8 cellular contexts compared by ENCODE assay signal in the genomic region with DNA sequence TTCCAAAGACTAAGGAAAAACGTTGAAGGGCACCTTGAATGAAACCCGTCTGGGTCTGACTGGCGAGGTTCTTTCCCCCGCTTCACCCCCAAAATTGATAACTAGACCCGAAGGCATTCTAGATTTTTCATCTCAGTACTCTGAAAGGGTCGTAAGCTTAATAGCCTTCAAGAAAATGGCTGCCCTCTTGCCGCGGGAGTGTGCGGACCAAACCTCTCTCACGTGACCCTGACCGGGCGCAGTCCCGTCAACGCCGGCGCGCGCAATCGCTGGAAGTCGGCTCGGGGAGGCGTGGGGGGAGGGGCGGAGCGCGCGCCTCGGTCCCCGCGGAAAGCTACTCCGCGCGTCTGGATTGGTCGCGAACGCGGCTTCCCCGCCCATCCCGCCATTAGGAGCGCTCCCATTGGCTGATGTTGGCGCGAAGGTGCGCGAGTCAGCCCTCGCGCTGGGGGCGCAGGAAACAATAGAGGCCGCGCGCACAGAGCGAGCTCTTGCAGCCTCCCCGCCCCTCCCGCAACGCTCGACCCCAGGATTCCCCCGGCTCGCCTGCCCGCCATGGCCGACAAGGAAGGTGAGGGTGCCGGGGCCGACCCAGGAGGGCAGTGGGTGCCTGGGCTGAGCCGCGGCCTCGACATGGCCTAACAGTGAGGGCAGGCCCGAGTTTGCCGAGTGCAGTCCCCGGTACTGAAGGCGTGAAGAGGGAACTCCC. TPM values are rescaled to one million over a fixed set of nuclear protein-coding genes. Genes with fewer than 3 reads are reported as not detected.
DNase-seq lines count a peak whose midpoint lies in the region; TF ChIP-seq lines count a peak whose summit lies in the region.

A gene (plus strand): TSS at position 457 of the 709 bp plus-strand sequence. CDS start 99 bp downstream, at position 556.

- H3K79me2 ChIP-seq in MM.1S (ENCODE audit: low read length): peaks cover 90% of the 10 kb centered on the region

- in situ Hi-C loops in HAP-1 (cut with MboI; ENCODE audit: low sequenced_read_pairs): no loop called here

- H3K9me3 Mint-ChIP-seq in neural crest cell: no peaks in the 10 kb centered on the region

- 0 out of 2 replicates have a peak, but pooled peaks cover 4% of the 10 kb centered on the region for H4K20me1 ChIP-seq in MM.1S (ENCODE audit: insufficient read depth, low read length)

- H3K4me3 ChIP-seq in HAP-1: peak within 1 kb of the TSS; percentile 85
- H3K4me3 ChIP-seq in MM.1S (ENCODE audit: low read length): peak within 1 kb of the TSS; percentile 86
- peak within 1 kb of the TSS; percentile 92 for H3K4me3 ChIP-seq in fibroblast of villous mesenchyme (ENCODE audit: low read depth, low read length)
- H3K4me3 ChIP-seq in stomach smooth muscle (ENCODE audit: low read length in 2 of 2): peak within 1 kb of the TSS; percentile 94 to 98

- peak within 1 kb of the TSS; percentile 82 for H2AFZ ChIP-seq in MM.1S (ENCODE audit: low read length)

- peak within 1 kb of the TSS; percentile 97 for H3K4me2 ChIP-seq in MM.1S (ENCODE audit: low read depth, low read length)

- H3F3A ChIP-seq in MM.1S (ENCODE audit: insufficient read depth, low read length): peaks cover 15% of the 10 kb centered on the region

- H3K27me3 ChIP-seq in HAP-1 (ENCODE audit: low read depth) (no peaks in the 10 kb centered on the region), MM.1S (replicated peaks; ENCODE audit: insufficient read depth, low read length) (no peaks in the 10 kb centered on the region), stomach smooth muscle (ENCODE audit: control insufficient read depth in 1 of 2, insufficient read depth in 2 of 2, low read length in 2 of 2) (no peaks in the 10 kb centered on the region)

- no peaks in the 10 kb centered on the region for H3K27me3 Mint-ChIP-seq in neural crest cell (ENCODE audit: low read depth)

- H3K9me2 ChIP-seq in MM.1S (replicated peaks; ENCODE audit: insufficient read depth, low read length): no peaks in the 10 kb centered on the region

- peak within 1 kb of the TSS; percentile 94 for H3K4me3 Mint-ChIP-seq in neural crest cell

- H3K27ac ChIP-seq in MM.1S (ENCODE audit: low read length) (peak within 1 kb of the TSS; percentile 99), stomach smooth muscle (ENCODE audit: low read length) (peak within 1 kb of the TSS; percentile 100)

- H3K9ac ChIP-seq in ES-I3 (ENCODE audit: low read depth, low read length) (peak within 1 kb of the TSS; percentile 100), MM.1S (ENCODE audit: low read length) (peak within 1 kb of the TSS; percentile 96), stomach smooth muscle (ENCODE audit: low read length in 2 of 2) (peak within 1 kb of the TSS; percentile 97 to 98)

- peak within 1 kb of the TSS; percentile 99 for H3K27ac Mint-ChIP-seq in neural crest cell (ENCODE audit: unreplicated experiment)

- TF ChIP-seq CTCF in MM.1S (IDR thresholded peaks at IDR 0.05; ENCODE audit: low read length) (no peak), fibroblast of villous mesenchyme (IDR thresholded peaks at IDR 0.05; ENCODE audit: insufficient read depth, low read depth, low read length) (no peak), neural crest cell (conservative IDR thresholded peaks at IDR 0.05) (no peak)

- peak; percentile 92 to 98 for DNase-seq in HAP-1 (ENCODE audit: low spot score in 2 of 2)
- peak; percentile 98 for DNase-seq in MM.1S
- peak; percentile 49 for DNase-seq in SIG-M5 (lab: John Stamatoyannopoulos, UW)
- DNase-seq in activated gamma-delta T cell (lab: John Stamatoyannopoulos, UW): peak; percentile 97
- DNase-seq in fibroblast of villous mesenchyme (ENCODE audit: low read depth): peak; percentile 98
- peak; percentile 98 for DNase-seq in neural crest cell (ENCODE audit: low read depth, low spot score)

- H3K9me3 ChIP-seq in ES-I3 (ENCODE audit: control insufficient read depth, insufficient read depth, low read length): no peaks in the 10 kb centered on the region
- H3K9me3 ChIP-seq in HAP-1: no peaks in the 10 kb centered on the region
- H3K9me3 ChIP-seq in MM.1S (replicated peaks; ENCODE audit: insufficient read depth, low read length): no peaks in the 10 kb centered on the region
- no peaks in the 10 kb centered on the region for H3K9me3 ChIP-seq in stomach smooth muscle (ENCODE audit: control insufficient read depth in 2 of 2, low read length in 2 of 2)

- no peaks in the 10 kb centered on the region for H3K4me1 ChIP-seq in ES-I3 (ENCODE audit: insufficient read depth, low read length)
- H3K4me1 ChIP-seq in HAP-1: peaks cover 25% of the 10 kb centered on the region
- H3K4me1 ChIP-seq in MM.1S (ENCODE audit: low read length): peaks cover 5% of the 10 kb centered on the region; the same call in 1 of the 2 replicates
- H3K4me1 ChIP-seq in stomach smooth muscle (ENCODE audit: control insufficient read depth, insufficient read depth, low read length): peaks cover 35% of the 10 kb centered on the region

- H3K4me1 Mint-ChIP-seq in neural crest cell: peaks cover 51% of the 10 kb centered on the region

- H3K36me3 Mint-ChIP-seq in neural crest cell (ENCODE audit: low read depth): peaks cover 10% of the 10 kb centered on the region

- peaks cover 10% of the 10 kb centered on the region for H3K36me3 ChIP-seq in ES-I3 (ENCODE audit: insufficient read depth, low read length)
- H3K36me3 ChIP-seq in HAP-1 (replicated peaks): peaks cover 54% of the 10 kb centered on the region
- peaks cover 7% of the 10 kb centered on the region; the same call in 1 of the 2 replicates for H3K36me3 ChIP-seq in MM.1S (replicated peaks; ENCODE audit: insufficient read depth, low read length)
- H3K36me3 ChIP-seq in stomach smooth muscle (ENCODE audit: control insufficient read depth in 2 of 2, insufficient read depth in 2 of 2, low read length in 2 of 2): peaks cover 6 to 8% of the 10 kb centered on the region in 2 donors

RNA-seq across cellular contexts. Expression of the gene that starts here (rescaled TPM):
- total RNA-seq in fibroblast of villous mesenchyme (98.9 and 138 TPM in 2 replicates), neural crest cell (492 and 494 TPM in 2 replicates)

Comparison
In these comparisons a context has a peak if more than half of its experiments do, and no peak if none do; other contexts are left out.
1. Peak in every context shown above with its lines: DNase-seq, H3K4me3 ChIP-seq and H3K27ac ChIP-seq.